1 cellular context compared by ENCODE assay signal in genomic region chr11:64305691-64306562, GRCh38.
A peak's percentile ranks its signal among the peaks of the same experiment; 100 is the strongest.
TF ChIP-seq lines count a peak whose summit lies in the region.

No MANE protein-coding gene starts in this region.

TF ChIP-seq in WTC11, 78 proteins besides CTCF, POLR2A, EP300 and RAD21 (continued from another document):
- TF ChIP-seq ATF2 (CRISPR knock-in tag; IDR thresholded peaks at IDR 0.05; ENCODE audit: borderline replicate concordance, low read depth): no peak
- TF ChIP-seq PRRX2 (CRISPR knock-in tag; IDR thresholded peaks at IDR 0.05): no peak
- TF ChIP-seq KAT7 (CRISPR knock-in tag; IDR thresholded peaks at IDR 0.05; ENCODE audit: borderline replicate concordance): peak; percentile 67; the same call in 1 of the 2 replicates
- no peak for TF ChIP-seq NFATC4 (CRISPR knock-in tag; IDR thresholded peaks at IDR 0.05)
- no peak for TF ChIP-seq AFF4 (CRISPR knock-in tag; IDR thresholded peaks at IDR 0.05; ENCODE audit: borderline replicate concordance)
- TF ChIP-seq NR2C2 (CRISPR knock-in tag; IDR thresholded peaks at IDR 0.05): peak; percentile 90
- no peak for TF ChIP-seq IRF2 (CRISPR knock-in tag; IDR thresholded peaks at IDR 0.05; ENCODE audit: borderline replicate concordance, low read depth)
- no peak for TF ChIP-seq SMAD4 (CRISPR knock-in tag; IDR thresholded peaks at IDR 0.05)
- TF ChIP-seq HMGXB4 (CRISPR knock-in tag; IDR thresholded peaks at IDR 0.05): peak; percentile 84
- no peak for TF ChIP-seq NFYB (CRISPR knock-in tag; conservative IDR thresholded peaks at IDR 0.05; ENCODE audit: low read depth)
- TF ChIP-seq MAX (CRISPR knock-in tag; IDR thresholded peaks at IDR 0.05): peak; percentile 75
- TF ChIP-seq PRDM15 (CRISPR knock-in tag; IDR thresholded peaks at IDR 0.05): peak; percentile 74
